ENCODE assay signal across 1 cellular context in the genomic region with DNA sequence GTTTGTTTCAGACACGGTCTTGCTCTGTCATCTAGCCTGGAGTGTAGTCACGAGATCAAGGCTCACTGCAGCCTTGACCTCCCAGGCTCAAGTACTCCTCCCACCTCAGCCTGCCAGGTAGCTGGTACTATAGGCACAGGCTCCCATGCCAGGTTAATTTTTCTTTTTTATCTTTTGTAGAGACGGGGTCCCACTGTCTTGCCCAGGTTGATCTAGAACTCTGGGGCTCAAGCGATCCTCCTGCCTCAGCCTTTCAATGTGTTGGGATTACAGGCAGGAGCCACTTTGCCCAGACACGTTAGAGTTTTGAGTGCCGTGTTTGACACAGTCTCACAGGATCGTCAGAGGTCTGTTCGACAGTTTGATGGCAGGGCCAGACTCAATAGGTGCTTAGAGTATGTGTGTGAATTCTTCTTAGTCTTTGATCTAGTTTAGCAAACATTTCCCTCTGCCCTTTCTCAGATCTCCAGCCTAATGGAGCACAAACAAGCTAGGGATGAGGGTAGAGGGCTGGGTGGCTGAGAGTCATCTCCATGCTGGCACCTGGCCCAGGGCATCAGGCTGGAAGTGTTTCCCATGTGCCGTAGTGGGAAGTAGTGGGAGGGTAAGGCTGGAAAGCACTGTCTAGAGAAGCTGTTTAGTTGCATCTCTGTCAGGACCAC.
TF ChIP-seq lines count a peak whose summit lies in the region.

No MANE protein-coding gene starts in this region.

TF ChIP-seq in H1, 55 proteins besides CTCF, POLR2A, EP300 and RAD21:
- no peak for TF ChIP-seq JUN (IDR thresholded peaks at IDR 0.05; ENCODE audit: low read depth, low read length)
- TF ChIP-seq HDAC6 (IDR thresholded peaks at IDR 0.05; ENCODE audit: low read depth, low read length), result no peak
- TF ChIP-seq BCL11A (IDR thresholded peaks at IDR 0.05; ENCODE audit: low read depth in 2 of 2, low read length in 2 of 2), result no peak
- TF ChIP-seq KDM1A (IDR thresholded peaks at IDR 0.05; ENCODE audit: borderline replicate concordance, low read length), result no peak
- no peak for TF ChIP-seq SUZ12 (IDR thresholded peaks at IDR 0.05; ENCODE audit: low read length)
- no peak for TF ChIP-seq YY1 (IDR thresholded peaks at IDR 0.05; ENCODE audit: low read depth, low read length)
